ENCODE assay signal across 26 cellular contexts in the genomic region with DNA sequence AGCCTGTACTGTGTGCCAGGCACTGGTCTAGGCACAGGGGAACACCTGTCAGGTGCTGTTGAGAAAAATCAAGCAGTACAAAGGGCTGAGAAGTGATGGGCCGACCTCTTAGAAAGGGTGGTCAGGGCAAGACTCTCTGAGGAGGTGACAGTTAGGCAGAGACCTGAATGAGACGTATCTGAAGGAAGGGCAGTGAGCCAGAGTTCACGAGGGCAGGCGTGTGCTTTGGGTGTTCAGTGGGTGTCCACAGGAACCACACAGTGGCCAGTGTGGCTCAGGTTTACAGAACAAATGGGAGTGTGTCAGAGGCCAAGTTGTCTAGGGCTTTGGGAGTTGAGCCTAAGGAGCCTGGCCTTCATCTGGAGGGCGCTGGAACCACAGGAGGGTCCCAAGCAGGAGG.
"Had no signal": no experiment of that assay in that cellular context is flagged by ENCODE, and none has a peak within 500 bp of the region (broad histone marks: within the 10 kb centered on the region; RNA-seq: fewer than 3 reads in every experiment).

No MANE protein-coding gene starts in this region.

- ATAC-seq: activated naive CD4-positive, alpha-beta T cell treated with anti-CD3 and anti-CD28 coated beads, Interleukin-2, amount 50 U/mL, for 72 hours; activated T-helper 17 cell treated with anti-CD3 and anti-CD28 coated beads, Interleukin-2, amount 50 U/mL, for 72 hours; effector memory CD8-positive, alpha-beta T cell; gastrocnemius medialis; left ventricle myocardium superior; stimulated activated naive CD8-positive, alpha-beta T cell treated with anti-CD3 and anti-CD28 coated beads, Interleukin-15, amount 100 ng/mL, for 72 hours had no signal

- H3K4me3 Mint-ChIP-seq: activated T-helper 17 cell treated with anti-CD3 and anti-CD28 coated beads, Interleukin-2, amount 50 U/mL, for 72 hours; effector memory CD8-positive, alpha-beta T cell; stimulated activated naive CD8-positive, alpha-beta T cell treated with anti-CD3 and anti-CD28 coated beads, Interleukin-15, amount 100 ng/mL, for 72 hours; T-helper 1 cell treated with Interleukin-12 subunit alpha and Interleukin-12 subunit beta and Interleukin-4 antibody, amounts not matched to agents 30 μg/mL and 1 μg/mL, for 36 hours had no signal

- H3K4me1 Mint-ChIP-seq: activated T-helper 17 cell treated with anti-CD3 and anti-CD28 coated beads, Interleukin-2, amount 50 U/mL, for 72 hours had no signal

- H3K9me3 Mint-ChIP-seq: activated naive CD4-positive, alpha-beta T cell treated with anti-CD3 and anti-CD28 coated beads, Interleukin-2, amount 50 U/mL, for 72 hours; activated T-helper 17 cell treated with anti-CD3 and anti-CD28 coated beads, Interleukin-2, amount 50 U/mL, for 72 hours; effector memory CD8-positive, alpha-beta T cell; stimulated activated naive CD8-positive, alpha-beta T cell treated with anti-CD3 and anti-CD28 coated beads, Interleukin-15, amount 100 ng/mL, for 72 hours; T-helper 1 cell treated with Interleukin-12 subunit alpha and Interleukin-12 subunit beta and Interleukin-4 antibody, amounts not matched to agents 30 μg/mL and 1 μg/mL, for 36 hours had no signal

- H3K36me3 Mint-ChIP-seq: activated naive CD4-positive, alpha-beta T cell treated with anti-CD3 and anti-CD28 coated beads, Interleukin-2, amount 50 U/mL, for 72 hours had no signal

- H3K27me3 Mint-ChIP-seq: stimulated activated naive CD8-positive, alpha-beta T cell treated with anti-CD3 and anti-CD28 coated beads, Interleukin-15, amount 100 ng/mL, for 72 hours had no signal

- H3K4me1 ChIP-seq: colonic mucosa, gastrocnemius medialis had no signal

- DNase-seq: activated CD4-positive, alpha-beta T cell treated with anti-CD3 and anti-CD28 coated beads for 4 hours; activated CD4-positive, alpha-beta T cell treated with anti-CD3 and anti-CD28 coated beads, Interleukin-2, amount 50 U/mL, for 48 hours; activated CD4-positive, CD25-positive, alpha-beta regulatory T cell; activated T-cell treated with anti-CD3 and anti-CD28 coated beads, Interleukin-2, amount 50 U/mL, for 1 hour; aorta; brain microvascular endothelial cell; caudate nucleus; colonic mucosa; dorsolateral prefrontal cortex; effector memory CD8-positive, alpha-beta T cell; esophagus squamous epithelium; gastrocnemius medialis; hypothalamus; left ventricle myocardium superior; mammary epithelial cell; occipital lobe; stimulated activated CD4-positive, alpha-beta T cell treated with anti-CD3 and anti-CD28 coated beads, Interleukin-12 subunit alpha, Interleukin-12 subunit beta, amount 100 ng/mL, for 4 hours; stimulated activated CD4-positive, alpha-beta T cell treated with anti-CD3 and anti-CD28 coated beads, Interleukin-4, amount 100 ng/mL, for 4 hours; stimulated activated naive CD8-positive, alpha-beta T cell treated with anti-CD3 and anti-CD28 coated beads, Interleukin-15, amount 100 ng/mL, for 72 hours; T1000; transverse colon had no signal

- H3K4me3 ChIP-seq: colonic mucosa, dorsolateral prefrontal cortex, esophagus squamous epithelium, gastrocnemius medialis, right atrium auricular region, transverse colon had no signal

- H3K27me3 ChIP-seq: brain microvascular endothelial cell, colonic mucosa, dorsolateral prefrontal cortex, esophagus squamous epithelium, gastrocnemius medialis, right atrium auricular region, transverse colon had no signal

- H3K27ac Mint-ChIP-seq: activated T-helper 17 cell treated with anti-CD3 and anti-CD28 coated beads, Interleukin-2, amount 50 U/mL, for 72 hours; effector memory CD8-positive, alpha-beta T cell; stimulated activated naive CD8-positive, alpha-beta T cell treated with anti-CD3 and anti-CD28 coated beads, Interleukin-15, amount 100 ng/mL, for 72 hours; T-helper 1 cell treated with Interleukin-12 subunit alpha and Interleukin-12 subunit beta and Interleukin-4 antibody, amounts not matched to agents 30 μg/mL and 1 μg/mL, for 36 hours had no signal

- H3K36me3 ChIP-seq: colonic mucosa, gastrocnemius medialis, right atrium auricular region, transverse colon had no signal

- H3K27ac ChIP-seq: brain microvascular endothelial cell, colonic mucosa, esophagus squamous epithelium, gastrocnemius medialis, right atrium auricular region had no signal

- FAIRE-seq: urothelium cell line had no signal

- H3K9me3 ChIP-seq: colonic mucosa, esophagus squamous epithelium, gastrocnemius medialis, right atrium auricular region, transverse colon had no signal
